In the genomic region with DNA sequence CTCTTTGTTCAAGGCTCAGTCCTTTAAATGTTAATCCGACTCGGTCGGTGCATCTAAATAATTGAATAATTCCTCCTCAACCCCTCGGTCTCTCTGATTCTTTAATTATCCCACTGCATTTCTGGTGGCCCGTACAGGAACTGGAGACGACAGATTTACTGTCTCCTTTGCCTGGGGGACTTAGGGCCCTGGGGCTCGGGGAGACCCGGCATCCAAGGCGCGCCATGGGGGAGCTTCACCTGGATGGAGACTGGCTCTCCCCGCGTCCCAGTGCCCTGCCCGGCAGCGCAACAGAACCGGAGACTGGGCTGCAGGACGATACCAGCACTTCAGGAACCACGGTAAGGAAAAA, we compare ENCODE assay signal across 9 cellular contexts. TPM values are rescaled to one million over a fixed set of nuclear protein-coding genes. Genes with fewer than 3 reads are reported as not detected.
DNase-seq lines count a peak whose midpoint lies in the region; ATAC-seq, FAIRE-seq and TF ChIP-seq lines count a peak whose summit lies in the region.
"Had no signal": no experiment of that assay in that cellular context is flagged by ENCODE, and none has a peak within 500 bp of the region (broad histone marks: within the 10 kb centered on the region; RNA-seq: fewer than 3 reads in every experiment).

No MANE protein-coding gene starts in this region.

- no peaks in the 10 kb centered on the region for H3K9me3 ChIP-seq in endothelial cell of umbilical vein (replicated peaks; ENCODE audit: control insufficient read depth, insufficient read depth, low read length)
- no peaks in the 10 kb centered on the region for H3K9me3 ChIP-seq in muscle layer of colon (ENCODE audit: low read length)
- no peaks in the 10 kb centered on the region for H3K9me3 ChIP-seq in tibial artery

- POLR2A ChIA-PET in endothelial cell of umbilical vein (lab: Charles Lee): no interaction called here

- H3K27me3 ChIP-seq in endothelial cell of umbilical vein (ENCODE audit: control insufficient read depth in 2 of 2, insufficient read depth in 2 of 2, low read length in 2 of 2) (no peaks in the 10 kb centered on the region), muscle layer of colon (ENCODE audit: control insufficient read depth in 1 of 2, insufficient read depth in 2 of 2, low read length in 2 of 2) (no peaks in the 10 kb centered on the region), tibial artery (no peaks in the 10 kb centered on the region)

- ATAC-seq in HG02798 (IDR thresholded peaks at IDR 0.05; ENCODE audit: poor library complexity, unreplicated experiment) (no peak), left lobe of liver (no peak), HG02588 (IDR thresholded peaks at IDR 0.05; ENCODE audit: unreplicated experiment) (no peak)

- TF ChIP-seq POLR2A in endothelial cell of umbilical vein (IDR thresholded peaks at IDR 0.05; ENCODE audit: low read depth, low read length): no peak

- H3K4me3 ChIP-seq in endothelial cell of umbilical vein (replicated peaks in 1 of 3; ENCODE audit: insufficient read depth in 1 of 3, low read depth in 1 of 3, low read length in 3 of 3) (peak overlapping the region in 1 of 3 experiments; percentile 60), muscle layer of colon (ENCODE audit: low read depth in 1 of 2, low read length in 2 of 2) (peak overlapping the region; percentile 15 to 95), tibial artery (peak overlapping the region; percentile 59)

- H3K27ac ChIP-seq in endothelial cell of umbilical vein (ENCODE audit: insufficient read depth, low read depth, low read length): no peak overlapping the region
- H3K27ac ChIP-seq in muscle layer of colon (ENCODE audit: low read depth, low read length): peak overlapping the region; percentile 86
- H3K27ac ChIP-seq in tibial artery: peak overlapping the region; percentile 79 to 81

- H3K36me3 ChIP-seq in endothelial cell of umbilical vein (ENCODE audit: control insufficient read depth in 2 of 2, extremely low read depth in 1 of 2, insufficient read depth in 2 of 2, low read length in 2 of 2) (no peaks in the 10 kb centered on the region), muscle layer of colon (ENCODE audit: insufficient read depth, low read length) (no peaks in the 10 kb centered on the region), tibial artery (no peaks in the 10 kb centered on the region)

- peak overlapping the region; percentile 97 for H2AFZ ChIP-seq in endothelial cell of umbilical vein (ENCODE audit: low read depth, low read length)

- CTCF ChIA-PET in endothelial cell of umbilical vein (lab: Charles Lee): interaction anchor here (0.9 to 1.6 kb wide), 2 partner anchors 11 to 19 kb away, joined by 3 to 5 read pairs; no protein-coding TSS in a partner anchor

- no peak for FAIRE-seq in endothelial cell of umbilical vein (lab: Jason Lieb, UNC)

- no peaks in the 10 kb centered on the region for H3K9me1 ChIP-seq in endothelial cell of umbilical vein (replicated peaks; ENCODE audit: control insufficient read depth, extremely low read depth, insufficient read depth, low read length)

- dilution Hi-C loops in endothelial cell of umbilical vein (cut with MboI; ENCODE audit: extremely low pct_ligation_motif_present, low sequenced_read_pairs): no loop called here

- peak overlapping the region; percentile 41 for H3K9ac ChIP-seq in endothelial cell of umbilical vein (replicated peaks; ENCODE audit: extremely low read depth, insufficient read depth, low read length)
- H3K9ac ChIP-seq in muscle layer of colon (ENCODE audit: low read length): peak overlapping the region; percentile 85

- no TSS peak for BruUV-seq in endothelial cell of umbilical vein (replicated peaks; lab: Mats Ljungman, UMichigan)

- H3K79me2 ChIP-seq in endothelial cell of umbilical vein (ENCODE audit: control insufficient read depth, insufficient read depth, low read length): no peaks in the 10 kb centered on the region

- no peaks in the 10 kb centered on the region for H4K20me1 ChIP-seq in endothelial cell of umbilical vein (replicated peaks; ENCODE audit: control insufficient read depth, extremely low read depth, insufficient read depth, low read length)

- DNase-seq in activated CD8-positive, alpha-beta memory T cell treated with anti-CD3 and anti-CD28 coated beads, Interleukin-2, amount 50 U/mL, for 48 hours: peak; percentile 57
- no peak for DNase-seq in activated CD8-positive, alpha-beta memory T cell treated with anti-CD3 and anti-CD28 coated beads for 24 hours
- peak; percentile 11 for DNase-seq in endothelial cell of umbilical vein (ENCODE audit: low read depth, low spot score)
- no peak for DNase-seq in tibial artery
- DNase-seq in left lobe of liver (ENCODE audit: low spot score): no peak
- DNase-seq: 8988T had no signal

- TF ChIP-seq CTCF in endothelial cell of umbilical vein (IDR thresholded peaks at IDR 0.05; ENCODE audit: extremely low read depth in 1 of 2, insufficient read depth in 1 of 2, low read depth in 1 of 2, low read length in 2 of 2): no peak
- no peak for TF ChIP-seq CTCF in tibial artery (IDR thresholded peaks at IDR 0.05)

- intact Hi-C loops in endothelial cell of umbilical vein (cut with micrococcal nuclease) (no loop called here), tibial artery (cut with DNase I; ENCODE audit: low total_unique reads) (no loop called here)

- H3K4me2 ChIP-seq in endothelial cell of umbilical vein (ENCODE audit: insufficient read depth, low read length): peak overlapping the region; percentile 73

- H3K4me1 ChIP-seq in endothelial cell of umbilical vein (ENCODE audit: control insufficient read depth, extremely low read depth, insufficient read depth, low read length) (peaks cover 15% of the 10 kb centered on the region), muscle layer of colon (ENCODE audit: insufficient read depth, low read length) (peaks cover 17% of the 10 kb centered on the region), tibial artery (peaks cover 0 to 16% (median 7%) of the 10 kb centered on the region in 4 donors)

TF ChIP-seq in endothelial cell of umbilical vein, 7 proteins besides CTCF, POLR2A, EP300 and RAD21:
- TF ChIP-seq FOS (IDR thresholded peaks at IDR 0.05; ENCODE audit: borderline replicate concordance, insufficient read depth, low read length) (no peak), POLR2AphosphoS5 (IDR thresholded peaks at IDR 0.05; ENCODE audit: insufficient read depth, low read depth, low read length) (no peak), JUN (IDR thresholded peaks at IDR 0.05; ENCODE audit: borderline replicate concordance, insufficient read depth, insufficient read length, low read depth) (no peak), GATA2 (IDR thresholded peaks at IDR 0.05; ENCODE audit: insufficient read depth, insufficient read length, low read depth, low read length) (no peak), MYC (IDR thresholded peaks at IDR 0.05; ENCODE audit: low read depth, low read length) (no peak), EZH2 (IDR thresholded peaks at IDR 0.05; ENCODE audit: borderline replicate concordance, low read depth, low read length, severe bottlenecking) (no peak)
- TF ChIP-seq, protein P1, sequence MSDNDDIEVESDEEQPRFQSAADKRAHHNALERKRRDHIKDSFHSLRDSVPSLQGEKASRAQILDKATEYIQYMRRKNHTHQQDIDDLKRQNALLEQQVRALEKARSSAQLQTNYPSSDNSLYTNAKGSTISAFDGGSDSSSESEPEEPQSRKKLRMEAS (IDR thresholded peaks at IDR 0.05; ENCODE audit: insufficient read depth, insufficient read length): no peak

RNA-seq across cellular contexts. Expression of gene SELENOI, which starts 47.7 kb away (rescaled TPM):
- total RNA-seq in endothelial cell of umbilical vein (23.1 and 25.3 TPM in 2 replicates), left lobe of liver (26.4 TPM)
- 4.8 and 10.8 TPM in 2 replicates for polyA plus RNA-seq in endothelial cell of umbilical vein
- 3.3 and 3.5 TPM in 2 replicates for polyA plus RNA-seq in endothelial cell of umbilical vein (2011; cell fraction: cytosol; rRNA removed)
- polyA plus RNA-seq in endothelial cell of umbilical vein (2011; cell fraction: nucleus; rRNA removed): 8.5 and 10.8 TPM in 2 replicates
- polyA plus RNA-seq in endothelial cell of umbilical vein (2012): 8.7 and 13.7 TPM in 2 replicates
- 78.5 and 79.2 TPM in 2 replicates for polyA minus RNA-seq in endothelial cell of umbilical vein
- 28.4 TPM for polyA minus RNA-seq in endothelial cell of umbilical vein (2011; cell fraction: cytosol; rRNA and poly(A)+ RNA removed)
- polyA minus RNA-seq in endothelial cell of umbilical vein (2011; cell fraction: nucleus; rRNA and poly(A)+ RNA removed): 23.7 and 25.8 TPM in 2 replicates

RNA-seq across cellular contexts. Expression of gene ADGRF3, which starts 48.3 kb away (rescaled TPM):
- total RNA-seq in endothelial cell of umbilical vein: 0.18 and 0.73 TPM in 2 replicates
- 0.21 and 0.30 TPM in 2 replicates for polyA plus RNA-seq in endothelial cell of umbilical vein
- polyA plus RNA-seq in endothelial cell of umbilical vein (2011; cell fraction: cytosol; rRNA removed): 0.18 and 0.54 TPM in 2 replicates
- 1.6 and 2.8 TPM in 2 replicates for polyA plus RNA-seq in endothelial cell of umbilical vein (2011; cell fraction: nucleus; rRNA removed)
- 0.04 and 0.19 TPM in 2 replicates for polyA plus RNA-seq in endothelial cell of umbilical vein (2012)
- polyA minus RNA-seq in endothelial cell of umbilical vein: 0.28 TPM in 1 of 2 replicates, not detected in the other
- 0.31 TPM for polyA minus RNA-seq in endothelial cell of umbilical vein (2011; cell fraction: cytosol; rRNA and poly(A)+ RNA removed)
- polyA minus RNA-seq in endothelial cell of umbilical vein (2011; cell fraction: nucleus; rRNA and poly(A)+ RNA removed): 0.29 and 0.72 TPM in 2 replicates
- total RNA-seq in left lobe of liver: 0.23 TPM

RNA-seq across cellular contexts. Expression of gene HADHB, which starts 53.5 kb away (rescaled TPM):
- total RNA-seq in endothelial cell of umbilical vein (85.6 and 100 TPM in 2 replicates), left lobe of liver (178 TPM)
- 69.7 and 92.9 TPM in 2 replicates for polyA plus RNA-seq in endothelial cell of umbilical vein
- polyA plus RNA-seq in endothelial cell of umbilical vein (2011; cell fraction: cytosol; rRNA removed): 77.5 and 86.2 TPM in 2 replicates
- polyA plus RNA-seq in endothelial cell of umbilical vein (2011; cell fraction: nucleus; rRNA removed): 79.7 and 85.7 TPM in 2 replicates
- polyA plus RNA-seq in endothelial cell of umbilical vein (2012): 101 and 114 TPM in 2 replicates
- 123 and 157 TPM in 2 replicates for polyA minus RNA-seq in endothelial cell of umbilical vein
- polyA minus RNA-seq in endothelial cell of umbilical vein (2011; cell fraction: cytosol; rRNA and poly(A)+ RNA removed): 39.2 TPM
- 39.9 and 53.3 TPM in 2 replicates for polyA minus RNA-seq in endothelial cell of umbilical vein (2011; cell fraction: nucleus; rRNA and poly(A)+ RNA removed)

RNA-seq across cellular contexts. Expression of gene HADHA, which starts 53.8 kb away (rescaled TPM):
- total RNA-seq in endothelial cell of umbilical vein (151 and 158 TPM in 2 replicates), left lobe of liver (144 TPM)
- 67.5 and 79.4 TPM in 2 replicates for polyA plus RNA-seq in endothelial cell of umbilical vein
- 107 and 113 TPM in 2 replicates for polyA plus RNA-seq in endothelial cell of umbilical vein (2011; cell fraction: cytosol; rRNA removed)
- polyA plus RNA-seq in endothelial cell of umbilical vein (2011; cell fraction: nucleus; rRNA removed): 88.0 and 107 TPM in 2 replicates
- 203 and 205 TPM in 2 replicates for polyA plus RNA-seq in endothelial cell of umbilical vein (2012)
- 136 and 139 TPM in 2 replicates for polyA minus RNA-seq in endothelial cell of umbilical vein
- polyA minus RNA-seq in endothelial cell of umbilical vein (2011; cell fraction: cytosol; rRNA and poly(A)+ RNA removed): 112 TPM
- 40.2 and 50.5 TPM in 2 replicates for polyA minus RNA-seq in endothelial cell of umbilical vein (2011; cell fraction: nucleus; rRNA and poly(A)+ RNA removed)

Comparison
In these comparisons a context has a peak if more than half of its experiments do, and no peak if none do; other contexts are left out.
1. DNase-seq: peak in activated CD8-positive, alpha-beta memory T cell treated with anti-CD3 and anti-CD28 coated beads, Interleukin-2, amount 50 U/mL, for 48 hours (single experiment) and endothelial cell of umbilical vein (single experiment); none in activated CD8-positive, alpha-beta memory T cell treated with anti-CD3 and anti-CD28 coated beads for 24 hours (single experiment), tibial artery (0 of 2) and left lobe of liver (single experiment).